In the genomic region with DNA sequence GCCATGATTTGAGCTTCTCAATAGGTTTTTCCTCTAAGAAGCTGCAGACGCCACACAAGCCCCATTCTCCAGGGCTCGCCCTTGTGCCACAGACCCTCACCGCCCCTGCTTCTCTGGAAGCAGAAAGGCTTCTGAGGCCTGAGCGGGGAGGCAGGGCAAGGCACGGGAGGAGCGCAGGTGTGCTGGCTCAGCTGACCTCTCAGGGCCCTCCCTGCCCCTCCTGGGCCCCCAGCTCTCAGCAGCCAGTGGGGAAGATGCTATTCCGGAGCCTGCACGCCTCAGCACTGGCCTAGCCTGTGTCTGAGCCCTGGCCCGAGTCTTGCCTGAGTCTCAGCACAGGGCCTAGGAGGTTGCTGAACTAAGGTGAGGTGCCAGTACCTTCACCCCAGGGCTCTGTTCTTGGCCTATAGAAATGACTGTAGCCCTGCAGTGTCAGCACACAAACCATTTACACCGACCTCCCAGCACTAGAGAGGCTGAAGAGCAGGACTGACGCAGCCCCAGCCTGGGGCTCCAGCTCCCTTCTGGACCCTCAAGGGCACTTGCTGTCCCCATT, we compare ENCODE assay signal across 1 cellular context.
TF ChIP-seq lines count a peak whose summit lies in the region.

No MANE protein-coding gene starts in this region.

TF ChIP-seq in WTC11, 78 proteins besides CTCF, POLR2A, EP300 and RAD21:
- TF ChIP-seq, protein P1, sequence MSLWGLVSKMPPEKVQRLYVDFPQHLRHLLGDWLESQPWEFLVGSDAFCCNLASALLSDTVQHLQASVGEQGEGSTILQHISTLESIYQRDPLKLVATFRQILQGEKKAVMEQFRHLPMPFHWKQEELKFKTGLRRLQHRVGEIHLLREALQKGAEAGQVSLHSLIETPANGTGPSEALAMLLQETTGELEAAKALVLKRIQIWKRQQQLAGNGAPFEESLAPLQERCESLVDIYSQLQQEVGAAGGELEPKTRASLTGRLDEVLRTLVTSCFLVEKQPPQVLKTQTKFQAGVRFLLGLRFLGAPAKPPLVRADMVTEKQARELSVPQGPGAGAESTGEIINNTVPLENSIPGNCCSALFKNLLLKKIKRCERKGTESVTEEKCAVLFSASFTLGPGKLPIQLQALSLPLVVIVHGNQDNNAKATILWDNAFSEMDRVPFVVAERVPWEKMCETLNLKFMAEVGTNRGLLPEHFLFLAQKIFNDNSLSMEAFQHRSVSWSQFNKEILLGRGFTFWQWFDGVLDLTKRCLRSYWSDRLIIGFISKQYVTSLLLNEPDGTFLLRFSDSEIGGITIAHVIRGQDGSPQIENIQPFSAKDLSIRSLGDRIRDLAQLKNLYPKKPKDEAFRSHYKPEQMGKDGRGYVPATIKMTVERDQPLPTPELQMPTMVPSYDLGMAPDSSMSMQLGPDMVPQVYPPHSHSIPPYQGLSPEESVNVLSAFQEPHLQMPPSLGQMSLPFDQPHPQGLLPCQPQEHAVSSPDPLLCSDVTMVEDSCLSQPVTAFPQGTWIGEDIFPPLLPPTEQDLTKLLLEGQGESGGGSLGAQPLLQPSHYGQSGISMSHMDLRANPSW (CRISPR knock-in tag; conservative IDR thresholded peaks at IDR 0.05; ENCODE audit: low read depth) = no peak
- TF ChIP-seq, protein P2, sequence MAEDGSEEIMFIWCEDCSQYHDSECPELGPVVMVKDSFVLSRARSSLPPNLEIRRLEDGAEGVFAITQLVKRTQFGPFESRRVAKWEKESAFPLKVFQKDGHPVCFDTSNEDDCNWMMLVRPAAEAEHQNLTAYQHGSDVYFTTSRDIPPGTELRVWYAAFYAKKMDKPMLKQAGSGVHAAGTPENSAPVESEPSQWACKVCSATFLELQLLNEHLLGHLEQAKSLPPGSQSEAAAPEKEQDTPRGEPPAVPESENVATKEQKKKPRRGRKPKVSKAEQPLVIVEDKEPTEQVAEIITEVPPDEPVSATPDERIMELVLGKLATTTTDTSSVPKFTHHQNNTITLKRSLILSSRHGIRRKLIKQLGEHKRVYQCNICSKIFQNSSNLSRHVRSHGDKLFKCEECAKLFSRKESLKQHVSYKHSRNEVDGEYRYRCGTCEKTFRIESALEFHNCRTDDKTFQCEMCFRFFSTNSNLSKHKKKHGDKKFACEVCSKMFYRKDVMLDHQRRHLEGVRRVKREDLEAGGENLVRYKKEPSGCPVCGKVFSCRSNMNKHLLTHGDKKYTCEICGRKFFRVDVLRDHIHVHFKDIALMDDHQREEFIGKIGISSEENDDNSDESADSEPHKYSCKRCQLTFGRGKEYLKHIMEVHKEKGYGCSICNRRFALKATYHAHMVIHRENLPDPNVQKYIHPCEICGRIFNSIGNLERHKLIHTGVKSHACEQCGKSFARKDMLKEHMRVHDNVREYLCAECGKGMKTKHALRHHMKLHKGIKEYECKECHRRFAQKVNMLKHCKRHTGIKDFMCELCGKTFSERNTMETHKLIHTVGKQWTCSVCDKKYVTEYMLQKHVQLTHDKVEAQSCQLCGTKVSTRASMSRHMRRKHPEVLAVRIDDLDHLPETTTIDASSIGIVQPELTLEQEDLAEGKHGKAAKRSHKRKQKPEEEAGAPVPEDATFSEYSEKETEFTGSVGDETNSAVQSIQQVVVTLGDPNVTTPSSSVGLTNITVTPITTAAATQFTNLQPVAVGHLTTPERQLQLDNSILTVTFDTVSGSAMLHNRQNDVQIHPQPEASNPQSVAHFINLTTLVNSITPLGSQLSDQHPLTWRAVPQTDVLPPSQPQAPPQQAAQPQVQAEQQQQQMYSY (CRISPR knock-in tag; IDR thresholded peaks at IDR 0.05) = no peak
